ENCODE assay signal across 8 cellular contexts in genomic region chr12:27940756-27941402, GRCh38. TPM values are rescaled to one million over a fixed set of nuclear protein-coding genes. Genes with fewer than 3 reads are reported as not detected.
DNase-seq lines count a peak whose midpoint lies in the region; ATAC-seq and TF ChIP-seq lines count a peak whose summit lies in the region.

No MANE protein-coding gene starts in this region.

- H3K4me3 ChIP-seq in AG04450 (ENCODE audit: low read depth, low read length): no peak overlapping the region

- CTCF ChIA-PET in AG04450 (lab: Charles Lee): interaction anchor here (0.6 to 3.6 kb wide), 46 partner anchors 9 to 932 kb away, joined by 3 to 100 read pairs (median 4); partner anchors contain the start of gene PTHLH

- peak; percentile 47 for DNase-seq in AG04450 (ENCODE audit: low read depth, low spot score)
- peak; percentile 51 for DNase-seq in NCI-H2227 treated with DMSO at 0.1 percent for 48 hours (lab: John Stamatoyannopoulos, UW)
- DNase-seq in activated CD4-positive, CD25-positive, alpha-beta regulatory T cell (lab: John Stamatoyannopoulos, UW): peak; percentile 34 to 77 (median 48)
- peak; percentile 51 for DNase-seq in central memory CD4-positive, alpha-beta T cell
- DNase-seq in kidney tubule cell (ENCODE audit: low spot score): peak; percentile 76
- DNase-seq in stimulated activated CD4-positive, alpha-beta T cell treated with anti-CD3 and anti-CD28 coated beads, Interleukin-4, amount 100 ng/mL, for 4 hours: peak; percentile 65 to 67

- peaks cover 2% of the 10 kb centered on the region; the same call in 1 of the 2 replicates for H3K9me3 ChIP-seq in AG04450 (ENCODE audit: control insufficient read depth, insufficient read depth, low read length)

- H3K27ac ChIP-seq in AG04450 (ENCODE audit: low read depth, low read length): no peak overlapping the region

- no peaks in the 10 kb centered on the region for H3K27me3 ChIP-seq in AG04450 (ENCODE audit: control insufficient read depth, insufficient read depth, low read length)

- ATAC-seq in GM18520 (IDR thresholded peaks at IDR 0.05; ENCODE audit: unreplicated experiment) (peak; percentile 71), HG03108 (IDR thresholded peaks at IDR 0.05; ENCODE audit: unreplicated experiment) (peak; percentile 70)

- TF ChIP-seq CTCF in AG04450 (IDR thresholded peaks at IDR 0.05; ENCODE audit: low read depth, low read length): peak; percentile 93

- POLR2A ChIA-PET in AG04450 (lab: Yijun Ruan, JAX): no interaction called here

RNA-seq across cellular contexts. Expression of gene PTHLH, which starts 31.7 kb away (rescaled TPM):
- polyA plus RNA-seq in AG04450 (2011; rRNA removed): 1.5 and 1.9 TPM in 2 replicates
- polyA minus RNA-seq in AG04450 (2011; rRNA and poly(A)+ RNA removed): 0.55 and 1.3 TPM in 2 replicates
